ENCODE assay signal across 2 cellular contexts in the genomic region with DNA sequence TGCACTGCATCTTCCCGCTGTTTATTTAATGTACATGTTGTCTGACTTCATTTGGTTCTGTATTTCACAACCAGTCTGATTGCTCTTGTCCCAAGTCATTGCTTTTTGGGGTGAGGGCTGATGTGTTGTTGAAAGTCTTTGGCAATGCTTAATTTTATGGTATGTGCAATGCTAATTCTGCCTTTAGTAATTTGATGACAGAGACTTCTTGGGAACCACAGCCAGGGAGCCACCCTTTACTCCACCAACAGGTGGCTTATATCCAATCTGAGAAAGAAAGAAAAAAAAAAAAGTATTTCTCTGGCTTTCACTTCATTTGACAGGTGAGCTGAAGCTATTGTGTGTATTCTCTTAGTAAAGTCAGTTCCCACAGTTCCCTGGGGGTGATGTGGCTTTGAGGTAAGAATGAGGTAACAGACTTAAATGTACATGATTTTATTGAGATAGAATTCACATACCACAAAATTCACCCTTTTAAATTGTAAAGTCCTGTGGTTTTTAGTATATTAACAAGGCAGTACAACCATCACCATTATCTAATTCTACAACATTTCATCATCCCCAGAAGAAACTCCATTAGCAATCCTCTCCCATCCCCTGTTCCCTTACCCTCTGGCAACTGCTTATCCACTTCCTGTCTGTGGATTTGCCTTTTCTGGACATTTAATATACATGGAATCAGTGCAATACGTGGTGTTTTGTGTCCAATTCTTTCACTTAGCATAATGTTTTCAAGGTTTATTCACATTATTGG.
TF ChIP-seq lines count a peak whose summit lies in the region.

No MANE protein-coding gene starts in this region.

TF ChIP-seq in SK-N-SH, 30 proteins besides CTCF, POLR2A, EP300 and RAD21 (continued from another document):
- no peak for TF ChIP-seq YY1 (IDR thresholded peaks at IDR 0.05; ENCODE audit: low read depth)

TF ChIP-seq in SK-N-SH treated with all-trans-retinoic acid at 6 μM for 48 hours, 23 proteins besides CTCF, POLR2A, EP300 and RAD21 (continued from another document):
- TF ChIP-seq, protein P1, sequence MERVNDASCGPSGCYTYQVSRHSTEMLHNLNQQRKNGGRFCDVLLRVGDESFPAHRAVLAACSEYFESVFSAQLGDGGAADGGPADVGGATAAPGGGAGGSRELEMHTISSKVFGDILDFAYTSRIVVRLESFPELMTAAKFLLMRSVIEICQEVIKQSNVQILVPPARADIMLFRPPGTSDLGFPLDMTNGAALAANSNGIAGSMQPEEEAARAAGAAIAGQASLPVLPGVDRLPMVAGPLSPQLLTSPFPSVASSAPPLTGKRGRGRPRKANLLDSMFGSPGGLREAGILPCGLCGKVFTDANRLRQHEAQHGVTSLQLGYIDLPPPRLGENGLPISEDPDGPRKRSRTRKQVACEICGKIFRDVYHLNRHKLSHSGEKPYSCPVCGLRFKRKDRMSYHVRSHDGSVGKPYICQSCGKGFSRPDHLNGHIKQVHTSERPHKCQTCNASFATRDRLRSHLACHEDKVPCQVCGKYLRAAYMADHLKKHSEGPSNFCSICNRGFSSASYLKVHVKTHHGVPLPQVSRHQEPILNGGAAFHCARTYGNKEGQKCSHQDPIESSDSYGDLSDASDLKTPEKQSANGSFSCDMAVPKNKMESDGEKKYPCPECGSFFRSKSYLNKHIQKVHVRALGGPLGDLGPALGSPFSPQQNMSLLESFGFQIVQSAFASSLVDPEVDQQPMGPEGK (CRISPR knock-in tag; IDR thresholded peaks at IDR 0.05; ENCODE audit: borderline replicate concordance) = no peak
- TF ChIP-seq ZNF70 (CRISPR knock-in tag; IDR thresholded peaks at IDR 0.05) = no peak
- TF ChIP-seq ISL1 (CRISPR knock-in tag; IDR thresholded peaks at IDR 0.05) = no peak
- no peak for TF ChIP-seq ZC3H10 (CRISPR knock-in tag; IDR thresholded peaks at IDR 0.05)
- TF ChIP-seq ZNF8 (CRISPR knock-in tag; IDR thresholded peaks at IDR 0.05) = no peak
- no peak for TF ChIP-seq ARNTL (CRISPR knock-in tag; IDR thresholded peaks at IDR 0.05; ENCODE audit: borderline replicate concordance, low read depth)
- no peak for TF ChIP-seq ZFP30 (CRISPR knock-in tag; IDR thresholded peaks at IDR 0.05)
- no peak for TF ChIP-seq ESRRG (CRISPR knock-in tag; IDR thresholded peaks at IDR 0.05)
- TF ChIP-seq PPARA (CRISPR knock-in tag; IDR thresholded peaks at IDR 0.05; ENCODE audit: borderline replicate concordance) = no peak
- TF ChIP-seq, protein P2, sequence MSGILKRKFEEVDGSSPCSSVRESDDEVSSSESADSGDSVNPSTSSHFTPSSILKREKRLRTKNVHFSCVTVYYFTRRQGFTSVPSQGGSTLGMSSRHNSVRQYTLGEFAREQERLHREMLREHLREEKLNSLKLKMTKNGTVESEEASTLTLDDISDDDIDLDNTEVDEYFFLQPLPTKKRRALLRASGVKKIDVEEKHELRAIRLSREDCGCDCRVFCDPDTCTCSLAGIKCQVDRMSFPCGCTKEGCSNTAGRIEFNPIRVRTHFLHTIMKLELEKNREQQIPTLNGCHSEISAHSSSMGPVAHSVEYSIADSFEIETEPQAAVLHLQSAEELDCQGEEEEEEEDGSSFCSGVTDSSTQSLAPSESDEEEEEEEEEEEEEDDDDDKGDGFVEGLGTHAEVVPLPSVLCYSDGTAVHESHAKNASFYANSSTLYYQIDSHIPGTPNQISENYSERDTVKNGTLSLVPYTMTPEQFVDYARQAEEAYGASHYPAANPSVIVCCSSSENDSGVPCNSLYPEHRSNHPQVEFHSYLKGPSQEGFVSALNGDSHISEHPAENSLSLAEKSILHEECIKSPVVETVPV (CRISPR knock-in tag; IDR thresholded peaks at IDR 0.05) = no peak
- no peak for TF ChIP-seq TOX (CRISPR knock-in tag; IDR thresholded peaks at IDR 0.05; ENCODE audit: borderline replicate concordance)
- no peak for TF ChIP-seq GLIS3 (CRISPR knock-in tag; IDR thresholded peaks at IDR 0.05)
- TF ChIP-seq, protein P3, sequence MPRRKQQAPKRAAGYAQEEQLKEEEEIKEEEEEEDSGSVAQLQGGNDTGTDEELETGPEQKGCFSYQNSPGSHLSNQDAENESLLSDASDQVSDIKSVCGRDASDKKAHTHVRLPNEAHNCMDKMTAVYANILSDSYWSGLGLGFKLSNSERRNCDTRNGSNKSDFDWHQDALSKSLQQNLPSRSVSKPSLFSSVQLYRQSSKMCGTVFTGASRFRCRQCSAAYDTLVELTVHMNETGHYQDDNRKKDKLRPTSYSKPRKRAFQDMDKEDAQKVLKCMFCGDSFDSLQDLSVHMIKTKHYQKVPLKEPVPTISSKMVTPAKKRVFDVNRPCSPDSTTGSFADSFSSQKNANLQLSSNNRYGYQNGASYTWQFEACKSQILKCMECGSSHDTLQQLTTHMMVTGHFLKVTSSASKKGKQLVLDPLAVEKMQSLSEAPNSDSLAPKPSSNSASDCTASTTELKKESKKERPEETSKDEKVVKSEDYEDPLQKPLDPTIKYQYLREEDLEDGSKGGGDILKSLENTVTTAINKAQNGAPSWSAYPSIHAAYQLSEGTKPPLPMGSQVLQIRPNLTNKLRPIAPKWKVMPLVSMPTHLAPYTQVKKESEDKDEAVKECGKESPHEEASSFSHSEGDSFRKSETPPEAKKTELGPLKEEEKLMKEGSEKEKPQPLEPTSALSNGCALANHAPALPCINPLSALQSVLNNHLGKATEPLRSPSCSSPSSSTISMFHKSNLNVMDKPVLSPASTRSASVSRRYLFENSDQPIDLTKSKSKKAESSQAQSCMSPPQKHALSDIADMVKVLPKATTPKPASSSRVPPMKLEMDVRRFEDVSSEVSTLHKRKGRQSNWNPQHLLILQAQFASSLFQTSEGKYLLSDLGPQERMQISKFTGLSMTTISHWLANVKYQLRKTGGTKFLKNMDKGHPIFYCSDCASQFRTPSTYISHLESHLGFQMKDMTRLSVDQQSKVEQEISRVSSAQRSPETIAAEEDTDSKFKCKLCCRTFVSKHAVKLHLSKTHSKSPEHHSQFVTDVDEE (CRISPR knock-in tag; IDR thresholded peaks at IDR 0.05) = no peak
- TF ChIP-seq, protein P4, sequence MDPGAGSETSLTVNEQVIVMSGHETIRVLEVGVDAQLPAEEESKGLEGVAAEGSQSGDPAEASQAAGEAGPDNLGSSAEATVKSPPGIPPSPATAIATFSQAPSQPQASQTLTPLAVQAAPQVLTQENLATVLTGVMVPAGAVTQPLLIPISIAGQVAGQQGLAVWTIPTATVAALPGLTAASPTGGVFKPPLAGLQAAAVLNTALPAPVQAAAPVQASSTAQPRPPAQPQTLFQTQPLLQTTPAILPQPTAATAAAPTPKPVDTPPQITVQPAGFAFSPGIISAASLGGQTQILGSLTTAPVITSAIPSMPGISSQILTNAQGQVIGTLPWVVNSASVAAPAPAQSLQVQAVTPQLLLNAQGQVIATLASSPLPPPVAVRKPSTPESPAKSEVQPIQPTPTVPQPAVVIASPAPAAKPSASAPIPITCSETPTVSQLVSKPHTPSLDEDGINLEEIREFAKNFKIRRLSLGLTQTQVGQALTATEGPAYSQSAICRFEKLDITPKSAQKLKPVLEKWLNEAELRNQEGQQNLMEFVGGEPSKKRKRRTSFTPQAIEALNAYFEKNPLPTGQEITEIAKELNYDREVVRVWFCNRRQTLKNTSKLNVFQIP (CRISPR knock-in tag; IDR thresholded peaks at IDR 0.05; ENCODE audit: borderline replicate concordance, low read depth) = no peak
- no peak for TF ChIP-seq RARB (CRISPR knock-in tag; IDR thresholded peaks at IDR 0.05)
- TF ChIP-seq, protein P5, sequence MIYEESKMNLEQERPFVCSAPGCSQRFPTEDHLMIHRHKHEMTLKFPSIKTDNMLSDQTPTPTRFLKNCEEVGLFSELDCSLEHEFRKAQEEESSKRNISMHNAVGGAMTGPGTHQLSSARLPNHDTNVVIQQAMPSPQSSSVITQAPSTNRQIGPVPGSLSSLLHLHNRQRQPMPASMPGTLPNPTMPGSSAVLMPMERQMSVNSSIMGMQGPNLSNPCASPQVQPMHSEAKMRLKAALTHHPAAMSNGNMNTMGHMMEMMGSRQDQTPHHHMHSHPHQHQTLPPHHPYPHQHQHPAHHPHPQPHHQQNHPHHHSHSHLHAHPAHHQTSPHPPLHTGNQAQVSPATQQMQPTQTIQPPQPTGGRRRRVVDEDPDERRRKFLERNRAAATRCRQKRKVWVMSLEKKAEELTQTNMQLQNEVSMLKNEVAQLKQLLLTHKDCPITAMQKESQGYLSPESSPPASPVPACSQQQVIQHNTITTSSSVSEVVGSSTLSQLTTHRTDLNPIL (CRISPR knock-in tag; IDR thresholded peaks at IDR 0.05; ENCODE audit: low read depth) = no peak
TF ChIP-seq in SK-N-SH treated with all-trans-retinoic acid at 6 μM for 48 hours: peak in this region for 0.
